Comparison of ENCODE assay signal across 8 cellular contexts in the genomic region with DNA sequence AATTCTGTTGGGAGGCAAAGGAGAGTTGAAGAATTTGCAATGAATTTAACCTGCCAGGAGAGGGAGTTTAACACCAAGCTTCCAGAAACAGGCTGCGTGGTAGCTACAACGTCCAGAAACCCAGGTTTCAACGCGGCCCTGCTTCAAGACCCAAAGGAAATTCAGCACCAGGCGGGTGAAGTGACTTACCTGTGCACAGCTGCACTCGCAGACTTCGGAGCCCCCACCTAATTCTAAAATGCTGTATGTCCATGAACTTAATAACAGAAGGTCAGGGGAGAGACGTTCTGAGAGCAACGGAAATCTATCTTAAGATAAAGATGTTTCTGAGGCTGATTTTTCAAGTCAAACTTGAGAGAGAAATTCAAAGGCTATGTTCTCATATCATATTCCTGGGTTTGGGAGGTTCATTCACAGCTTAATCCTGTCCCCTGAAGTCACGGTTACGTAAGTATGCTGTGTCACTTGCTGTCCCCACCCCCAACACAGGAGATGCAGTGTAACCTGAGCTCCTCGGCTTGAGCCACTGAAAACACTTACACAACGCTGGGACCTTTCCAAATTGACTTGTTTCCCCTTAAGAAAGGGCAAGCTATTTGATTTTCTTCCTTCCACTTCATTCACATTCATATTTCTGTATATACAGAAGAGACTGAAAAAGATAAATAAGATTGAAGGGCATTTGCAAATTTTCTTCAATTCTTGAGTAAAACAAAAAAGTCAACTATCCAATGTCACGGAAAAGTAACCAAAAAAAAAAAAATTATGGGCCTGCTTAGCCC. TPM values are rescaled to one million over a fixed set of nuclear protein-coding genes. Genes with fewer than 3 reads are reported as not detected.
DNase-seq lines count a peak whose midpoint lies in the region; ATAC-seq and TF ChIP-seq lines count a peak whose summit lies in the region.

No MANE protein-coding gene starts in this region.

- peaks cover 8% of the 10 kb centered on the region for H3K4me1 ChIP-seq in endodermal cell (ENCODE audit: control insufficient read depth, insufficient read depth, low read length)
- peaks cover 13% of the 10 kb centered on the region for H3K4me1 ChIP-seq in mesodermal cell (ENCODE audit: control insufficient read depth, insufficient read depth, low read length, poor library complexity, severe bottlenecking)

- no peaks in the 10 kb centered on the region for H3K9me3 Mint-ChIP-seq in endodermal cell
- no peaks in the 10 kb centered on the region for H3K9me3 Mint-ChIP-seq in stimulated activated naive CD8-positive, alpha-beta T cell treated with anti-CD3 and anti-CD28 coated beads, Interleukin-15, Interleukin-2, amounts not matched to agents 100 ng/mL and 50 ng/mL, for 24 hours

- peaks cover 14% of the 10 kb centered on the region for H3K36me3 ChIP-seq in endodermal cell (ENCODE audit: control insufficient read depth, insufficient read depth, low read length)
- peaks cover 12% of the 10 kb centered on the region for H3K36me3 ChIP-seq in mesodermal cell (ENCODE audit: control insufficient read depth, insufficient read depth, low read length)

- H3K27me3 ChIP-seq in endodermal cell (ENCODE audit: control insufficient read depth, insufficient read depth, low read length, poor library complexity, severe bottlenecking), result no peaks in the 10 kb centered on the region

- H3K27ac Mint-ChIP-seq in endodermal cell, result peak overlapping the region; percentile 98
- peak overlapping the region; percentile 51 for H3K27ac Mint-ChIP-seq in stimulated activated naive CD8-positive, alpha-beta T cell treated with anti-CD3 and anti-CD28 coated beads, Interleukin-15, Interleukin-2, amounts not matched to agents 100 ng/mL and 50 ng/mL, for 24 hours

- peak overlapping the region; percentile 55 for H3K9ac ChIP-seq in endodermal cell (ENCODE audit: extremely low read depth, low read length, poor library complexity, severe bottlenecking)

- peaks cover 10% of the 10 kb centered on the region for H3K36me3 Mint-ChIP-seq in endodermal cell (ENCODE audit: low read depth)
- peaks cover 27% of the 10 kb centered on the region for H3K36me3 Mint-ChIP-seq in stimulated activated naive CD8-positive, alpha-beta T cell treated with anti-CD3 and anti-CD28 coated beads, Interleukin-15, Interleukin-2, amounts not matched to agents 100 ng/mL and 50 ng/mL, for 24 hours (ENCODE audit: low read depth)

- DNase-seq in COLO829 (ENCODE audit: low spot score) (peak; percentile 82), NCI-H82 treated with DMSO at 0.1 percent for 48 hours (lab: John Stamatoyannopoulos, UW; ENCODE audit: unreplicated experiment) (peak; percentile 50), endodermal cell (peak; percentile 90)
- DNase-seq in activated CD8-positive, alpha-beta memory T cell treated with anti-CD3 and anti-CD28 coated beads for 24 hours, result peak; percentile 74

- H3K27ac ChIP-seq in endodermal cell (ENCODE audit: low read depth, low read length) (peak overlapping the region; percentile 64), mesodermal cell (ENCODE audit: low read depth, low read length, severe bottlenecking) (peak overlapping the region; percentile 97)

- H3K27me3 Mint-ChIP-seq in endodermal cell (ENCODE audit: insufficient read depth), result no peaks in the 10 kb centered on the region
- no peaks in the 10 kb centered on the region for H3K27me3 Mint-ChIP-seq in stimulated activated naive CD8-positive, alpha-beta T cell treated with anti-CD3 and anti-CD28 coated beads, Interleukin-15, Interleukin-2, amounts not matched to agents 100 ng/mL and 50 ng/mL, for 24 hours

- ATAC-seq in HG03432 (IDR thresholded peaks at IDR 0.05; ENCODE audit: unreplicated experiment) (peak; percentile 38), GM21367 (IDR thresholded peaks at IDR 0.05; ENCODE audit: unreplicated experiment) (no peak)

- peak; percentile 84 for TF ChIP-seq CTCF in endodermal cell (conservative IDR thresholded peaks at IDR 0.05)

- WGBS in endodermal cell (ENCODE audit: insufficient coverage in 1 of 2, insufficient read length in 1 of 2), 2 experiments, result 25 to 28% methylated on average over 10 to 14 of the region's 14 CpGs
- 19 to 26% methylated on average over 11 to 14 of the region's 14 CpGs for WGBS in mesodermal cell (ENCODE audit: insufficient coverage in 2 of 2), 2 experiments

- peak overlapping the region; percentile 41 for H3K4me3 Mint-ChIP-seq in endodermal cell
- peak overlapping the region; percentile 31 for H3K4me3 Mint-ChIP-seq in stimulated activated naive CD8-positive, alpha-beta T cell treated with anti-CD3 and anti-CD28 coated beads, Interleukin-15, Interleukin-2, amounts not matched to agents 100 ng/mL and 50 ng/mL, for 24 hours

- H3K4me3 ChIP-seq in endodermal cell (ENCODE audit: low read length), result peak overlapping the region; percentile 7
- H3K4me3 ChIP-seq in mesodermal cell (ENCODE audit: extremely low read depth, insufficient read depth, low read length, poor library complexity, severe bottlenecking), result no peak overlapping the region

- no peaks in the 10 kb centered on the region for H3K9me3 ChIP-seq in endodermal cell (ENCODE audit: control insufficient read depth, low read length)
- H3K9me3 ChIP-seq in mesodermal cell (ENCODE audit: control insufficient read depth, low read length), result no peaks in the 10 kb centered on the region

- H3K4me1 Mint-ChIP-seq in endodermal cell, result peaks cover 17% of the 10 kb centered on the region
- H3K4me1 Mint-ChIP-seq in stimulated activated naive CD8-positive, alpha-beta T cell treated with anti-CD3 and anti-CD28 coated beads, Interleukin-15, Interleukin-2, amounts not matched to agents 100 ng/mL and 50 ng/mL, for 24 hours (ENCODE audit: low read depth), result peaks cover 40% of the 10 kb centered on the region

RNA-seq across cellular contexts. Expression of gene CLIP1, which starts 22.7 kb away (rescaled TPM):
- total RNA-seq in endodermal cell, result 10 to 100 TPM; 56.5 to 65.1 TPM
- 33.3 TPM for polyA plus RNA-seq in endodermal cell (2013, experiment 1 of 2)
- polyA plus RNA-seq in endodermal cell (2013, experiment 2 of 2), result 35.1 TPM
- polyA plus RNA-seq in mesodermal cell (2013, experiment 1 of 2), result 30.2 TPM
- 30.7 TPM for polyA plus RNA-seq in mesodermal cell (2013, experiment 2 of 2)
